ENCODE assay signal across 1 cellular context in genomic region chr19:16495982-16496612, GRCh38.
A peak's percentile ranks its signal among the peaks of the same experiment; 100 is the strongest.
TF ChIP-seq lines count a peak whose summit lies in the region.

Gene C19orf44 (plus strand): TSS chr19:16496394. CDS start chr19:16500793, 4,399 bp downstream.
A gene with protein sequence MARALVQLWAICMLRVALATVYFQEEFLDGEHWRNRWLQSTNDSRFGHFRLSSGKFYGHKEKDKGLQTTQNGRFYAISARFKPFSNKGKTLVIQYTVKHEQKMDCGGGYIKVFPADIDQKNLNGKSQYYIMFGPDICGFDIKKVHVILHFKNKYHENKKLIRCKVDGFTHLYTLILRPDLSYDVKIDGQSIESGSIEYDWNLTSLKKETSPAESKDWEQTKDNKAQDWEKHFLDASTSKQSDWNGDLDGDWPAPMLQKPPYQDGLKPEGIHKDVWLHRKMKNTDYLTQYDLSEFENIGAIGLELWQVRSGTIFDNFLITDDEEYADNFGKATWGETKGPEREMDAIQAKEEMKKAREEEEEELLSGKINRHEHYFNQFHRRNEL (minus strand): TSS chr19:16496167. CDS start chr19:16496129, 38 bp downstream.

TF ChIP-seq in HEK293, 187 proteins besides CTCF, POLR2A, EP300 and RAD21 (continued from another document and continues in another):
- TF ChIP-seq, protein P1, sequence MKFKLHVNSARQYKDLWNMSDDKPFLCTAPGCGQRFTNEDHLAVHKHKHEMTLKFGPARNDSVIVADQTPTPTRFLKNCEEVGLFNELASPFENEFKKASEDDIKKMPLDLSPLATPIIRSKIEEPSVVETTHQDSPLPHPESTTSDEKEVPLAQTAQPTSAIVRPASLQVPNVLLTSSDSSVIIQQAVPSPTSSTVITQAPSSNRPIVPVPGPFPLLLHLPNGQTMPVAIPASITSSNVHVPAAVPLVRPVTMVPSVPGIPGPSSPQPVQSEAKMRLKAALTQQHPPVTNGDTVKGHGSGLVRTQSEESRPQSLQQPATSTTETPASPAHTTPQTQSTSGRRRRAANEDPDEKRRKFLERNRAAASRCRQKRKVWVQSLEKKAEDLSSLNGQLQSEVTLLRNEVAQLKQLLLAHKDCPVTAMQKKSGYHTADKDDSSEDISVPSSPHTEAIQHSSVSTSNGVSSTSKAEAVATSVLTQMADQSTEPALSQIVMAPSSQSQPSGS (tag by site-specific recombination; IDR thresholded peaks at IDR 0.05; ENCODE audit: low read depth) = no peak
- no peak for TF ChIP-seq ZNF626 (tag by site-specific recombination; IDR thresholded peaks at IDR 0.05)
- TF ChIP-seq KLF9 (tag by site-specific recombination; IDR thresholded peaks at IDR 0.05; ENCODE audit: low read depth) = peak; percentile 91
- no peak for TF ChIP-seq ZNF280C (tag by site-specific recombination; IDR thresholded peaks at IDR 0.05)
- no peak; the same call in none of the 2 replicates for TF ChIP-seq ZNF324 (tag by site-specific recombination; IDR thresholded peaks at IDR 0.05)
- peak; percentile 44; the same call in 1 of the 2 replicates for TF ChIP-seq KLF17 (tag by site-specific recombination; IDR thresholded peaks at IDR 0.05)
- 0 out of 2 replicates have a peak, but pooled peaks have one; percentile 33 for TF ChIP-seq ZNF843 (tag by site-specific recombination; IDR thresholded peaks at IDR 0.05)
- TF ChIP-seq, protein P2, sequence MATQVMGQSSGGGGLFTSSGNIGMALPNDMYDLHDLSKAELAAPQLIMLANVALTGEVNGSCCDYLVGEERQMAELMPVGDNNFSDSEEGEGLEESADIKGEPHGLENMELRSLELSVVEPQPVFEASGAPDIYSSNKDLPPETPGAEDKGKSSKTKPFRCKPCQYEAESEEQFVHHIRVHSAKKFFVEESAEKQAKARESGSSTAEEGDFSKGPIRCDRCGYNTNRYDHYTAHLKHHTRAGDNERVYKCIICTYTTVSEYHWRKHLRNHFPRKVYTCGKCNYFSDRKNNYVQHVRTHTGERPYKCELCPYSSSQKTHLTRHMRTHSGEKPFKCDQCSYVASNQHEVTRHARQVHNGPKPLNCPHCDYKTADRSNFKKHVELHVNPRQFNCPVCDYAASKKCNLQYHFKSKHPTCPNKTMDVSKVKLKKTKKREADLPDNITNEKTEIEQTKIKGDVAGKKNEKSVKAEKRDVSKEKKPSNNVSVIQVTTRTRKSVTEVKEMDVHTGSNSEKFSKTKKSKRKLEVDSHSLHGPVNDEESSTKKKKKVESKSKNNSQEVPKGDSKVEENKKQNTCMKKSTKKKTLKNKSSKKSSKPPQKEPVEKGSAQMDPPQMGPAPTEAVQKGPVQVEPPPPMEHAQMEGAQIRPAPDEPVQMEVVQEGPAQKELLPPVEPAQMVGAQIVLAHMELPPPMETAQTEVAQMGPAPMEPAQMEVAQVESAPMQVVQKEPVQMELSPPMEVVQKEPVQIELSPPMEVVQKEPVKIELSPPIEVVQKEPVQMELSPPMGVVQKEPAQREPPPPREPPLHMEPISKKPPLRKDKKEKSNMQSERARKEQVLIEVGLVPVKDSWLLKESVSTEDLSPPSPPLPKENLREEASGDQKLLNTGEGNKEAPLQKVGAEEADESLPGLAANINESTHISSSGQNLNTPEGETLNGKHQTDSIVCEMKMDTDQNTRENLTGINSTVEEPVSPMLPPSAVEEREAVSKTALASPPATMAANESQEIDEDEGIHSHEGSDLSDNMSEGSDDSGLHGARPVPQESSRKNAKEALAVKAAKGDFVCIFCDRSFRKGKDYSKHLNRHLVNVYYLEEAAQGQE (tag by site-specific recombination; IDR thresholded peaks at IDR 0.05) = peak; percentile 32; the same call in 1 of the 2 replicates
- peak; percentile 99 for TF ChIP-seq ZNF580 (tag by site-specific recombination; IDR thresholded peaks at IDR 0.05)
- no peak for TF ChIP-seq ZNF747 (tag by site-specific recombination; IDR thresholded peaks at IDR 0.05)
- TF ChIP-seq ZNF239 (tag by site-specific recombination; IDR thresholded peaks at IDR 0.05) = no peak
- TF ChIP-seq KLF16 (tag by site-specific recombination; IDR thresholded peaks at IDR 0.05) = peak; percentile 80
- TF ChIP-seq ZNF837 (tag by site-specific recombination; IDR thresholded peaks at IDR 0.05) = no peak
- TF ChIP-seq REPIN1 (tag by site-specific recombination; IDR thresholded peaks at IDR 0.05; ENCODE audit: low read depth) = no peak
- TF ChIP-seq, protein P3, sequence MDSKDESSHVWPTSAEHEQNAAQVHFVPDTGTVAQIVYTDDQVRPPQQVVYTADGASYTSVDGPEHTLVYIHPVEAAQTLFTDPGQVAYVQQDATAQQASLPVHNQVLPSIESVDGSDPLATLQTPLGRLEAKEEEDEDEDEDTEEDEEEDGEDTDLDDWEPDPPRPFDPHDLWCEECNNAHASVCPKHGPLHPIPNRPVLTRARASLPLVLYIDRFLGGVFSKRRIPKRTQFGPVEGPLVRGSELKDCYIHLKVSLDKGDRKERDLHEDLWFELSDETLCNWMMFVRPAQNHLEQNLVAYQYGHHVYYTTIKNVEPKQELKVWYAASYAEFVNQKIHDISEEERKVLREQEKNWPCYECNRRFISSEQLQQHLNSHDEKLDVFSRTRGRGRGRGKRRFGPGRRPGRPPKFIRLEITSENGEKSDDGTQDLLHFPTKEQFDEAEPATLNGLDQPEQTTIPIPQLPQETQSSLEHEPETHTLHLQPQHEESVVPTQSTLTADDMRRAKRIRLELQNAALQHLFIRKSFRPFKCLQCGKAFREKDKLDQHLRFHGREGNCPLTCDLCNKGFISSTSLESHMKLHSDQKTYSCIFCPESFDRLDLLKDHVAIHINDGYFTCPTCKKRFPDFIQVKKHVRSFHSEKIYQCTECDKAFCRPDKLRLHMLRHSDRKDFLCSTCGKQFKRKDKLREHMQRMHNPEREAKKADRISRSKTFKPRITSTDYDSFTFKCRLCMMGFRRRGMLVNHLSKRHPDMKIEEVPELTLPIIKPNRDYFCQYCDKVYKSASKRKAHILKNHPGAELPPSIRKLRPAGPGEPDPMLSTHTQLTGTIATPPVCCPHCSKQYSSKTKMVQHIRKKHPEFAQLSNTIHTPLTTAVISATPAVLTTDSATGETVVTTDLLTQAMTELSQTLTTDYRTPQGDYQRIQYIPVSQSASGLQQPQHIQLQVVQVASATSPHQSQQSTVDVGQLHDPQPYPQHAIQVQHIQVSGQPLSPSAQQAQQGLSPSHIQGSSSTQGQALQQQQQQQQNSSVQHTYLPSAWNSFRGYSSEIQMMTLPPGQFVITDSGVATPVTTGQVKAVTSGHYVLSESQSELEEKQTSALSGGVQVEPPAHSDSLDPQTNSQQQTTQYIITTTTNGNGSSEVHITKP (tag by site-specific recombination; IDR thresholded peaks at IDR 0.05) = peak; percentile 99
- TF ChIP-seq ZBTB21 (tag by site-specific recombination; IDR thresholded peaks at IDR 0.05) = no peak
- peak; percentile 97 for TF ChIP-seq ZBTB10 (tag by site-specific recombination; IDR thresholded peaks at IDR 0.05)
- 0 out of 2 replicates have a peak, but pooled peaks have one; percentile 34 for TF ChIP-seq ZNF660 (tag by site-specific recombination; IDR thresholded peaks at IDR 0.05)
- 0 out of 2 replicates have a peak, but pooled peaks have one; percentile 14 for TF ChIP-seq ZBTB7A (tag by site-specific recombination; IDR thresholded peaks at IDR 0.05; ENCODE audit: low read depth)
- TF ChIP-seq ZNF571 (tag by site-specific recombination; IDR thresholded peaks at IDR 0.05) = no peak
- 0 out of 2 replicates have a peak, but pooled peaks have one; percentile 16 for TF ChIP-seq ZNF341 (tag by site-specific recombination; IDR thresholded peaks at IDR 0.05; ENCODE audit: low read depth)
- TF ChIP-seq ZNF175 (tag by site-specific recombination; IDR thresholded peaks at IDR 0.05) = no peak
- TF ChIP-seq ZNF16 (tag by site-specific recombination; IDR thresholded peaks at IDR 0.05; ENCODE audit: low read depth) = no peak
- no peak for TF ChIP-seq ZIC2 (tag by site-specific recombination; IDR thresholded peaks at IDR 0.05)
- no peak for TF ChIP-seq ZNF138 (tag by site-specific recombination; IDR thresholded peaks at IDR 0.05; ENCODE audit: borderline replicate concordance)
- no peak for TF ChIP-seq ZSCAN16 (tag by site-specific recombination; IDR thresholded peaks at IDR 0.05)
- TF ChIP-seq, protein P4, sequence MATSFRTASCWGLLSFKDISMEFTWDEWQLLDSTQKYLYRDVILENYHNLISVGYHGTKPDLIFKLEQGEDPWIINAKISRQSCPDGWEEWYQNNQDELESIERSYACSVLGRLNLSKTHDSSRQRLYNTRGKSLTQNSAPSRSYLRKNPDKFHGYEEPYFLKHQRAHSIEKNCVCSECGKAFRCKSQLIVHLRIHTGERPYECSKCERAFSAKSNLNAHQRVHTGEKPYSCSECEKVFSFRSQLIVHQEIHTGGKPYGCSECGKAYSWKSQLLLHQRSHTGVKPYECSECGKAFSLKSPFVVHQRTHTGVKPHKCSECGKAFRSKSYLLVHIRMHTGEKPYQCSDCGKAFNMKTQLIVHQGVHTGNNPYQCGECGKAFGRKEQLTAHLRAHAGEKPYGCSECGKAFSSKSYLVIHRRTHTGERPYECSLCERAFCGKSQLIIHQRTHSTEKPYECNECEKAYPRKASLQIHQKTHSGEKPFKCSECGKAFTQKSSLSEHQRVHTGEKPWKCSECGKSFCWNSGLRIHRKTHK (tag by site-specific recombination; IDR thresholded peaks at IDR 0.05) = no peak
- no peak for TF ChIP-seq TSHZ1 (tag by site-specific recombination; IDR thresholded peaks at IDR 0.05; ENCODE audit: borderline replicate concordance)
- TF ChIP-seq, protein P5, sequence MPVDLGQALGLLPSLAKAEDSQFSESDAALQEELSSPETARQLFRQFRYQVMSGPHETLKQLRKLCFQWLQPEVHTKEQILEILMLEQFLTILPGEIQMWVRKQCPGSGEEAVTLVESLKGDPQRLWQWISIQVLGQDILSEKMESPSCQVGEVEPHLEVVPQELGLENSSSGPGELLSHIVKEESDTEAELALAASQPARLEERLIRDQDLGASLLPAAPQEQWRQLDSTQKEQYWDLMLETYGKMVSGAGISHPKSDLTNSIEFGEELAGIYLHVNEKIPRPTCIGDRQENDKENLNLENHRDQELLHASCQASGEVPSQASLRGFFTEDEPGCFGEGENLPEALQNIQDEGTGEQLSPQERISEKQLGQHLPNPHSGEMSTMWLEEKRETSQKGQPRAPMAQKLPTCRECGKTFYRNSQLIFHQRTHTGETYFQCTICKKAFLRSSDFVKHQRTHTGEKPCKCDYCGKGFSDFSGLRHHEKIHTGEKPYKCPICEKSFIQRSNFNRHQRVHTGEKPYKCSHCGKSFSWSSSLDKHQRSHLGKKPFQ (tag by site-specific recombination; IDR thresholded peaks at IDR 0.05) = no peak
